14 cellular contexts compared by ENCODE assay signal in the genomic region with DNA sequence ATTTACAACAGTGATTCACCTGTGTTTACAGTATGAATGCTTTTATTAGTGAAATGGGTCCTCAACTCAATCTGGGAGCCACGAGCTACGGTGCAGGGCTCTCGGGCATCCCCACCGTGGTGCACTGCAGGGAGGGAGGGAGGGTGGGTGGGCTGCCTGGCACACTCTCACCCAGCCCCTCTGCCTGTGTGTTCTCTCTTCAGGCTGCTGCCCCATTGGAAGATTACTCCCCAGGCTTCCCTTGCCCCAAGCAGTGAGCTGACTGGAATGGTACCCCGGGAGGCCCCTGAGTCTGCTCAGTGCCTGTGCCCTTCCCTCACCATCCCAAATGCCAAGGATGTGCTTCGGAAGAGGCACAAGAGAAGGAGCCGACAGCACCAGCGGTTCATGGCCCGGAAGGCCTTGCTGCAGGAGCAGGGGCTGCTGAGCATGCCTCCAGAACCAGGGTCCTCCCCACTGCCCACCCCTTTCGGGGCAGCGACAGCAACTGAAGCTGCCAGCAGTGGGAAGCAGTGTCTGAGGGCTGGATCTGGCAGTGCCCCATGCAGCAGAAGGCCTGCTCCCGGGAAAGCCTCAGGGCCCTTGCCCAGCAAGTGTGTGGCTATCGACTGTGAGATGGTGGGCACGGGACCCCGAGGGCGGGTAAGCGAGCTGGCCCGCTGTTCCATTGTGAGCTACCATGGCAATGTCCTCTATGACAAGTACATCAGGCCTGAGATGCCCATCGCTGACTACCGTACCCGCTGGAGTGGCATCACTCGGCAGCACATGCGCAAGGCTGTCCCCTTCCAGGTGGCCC. TPM values are rescaled to one million over a fixed set of nuclear protein-coding genes. Genes with fewer than 3 reads are reported as not detected.
DNase-seq lines count a peak whose midpoint lies in the region; ATAC-seq, FAIRE-seq and TF ChIP-seq lines count a peak whose summit lies in the region.
"Had no signal": no experiment of that assay in that cellular context is flagged by ENCODE, and none has a peak within 500 bp of the region (broad histone marks: within the 10 kb centered on the region; RNA-seq: fewer than 3 reads in every experiment).

No MANE protein-coding gene starts in this region.

- DNase-seq in activated CD8-positive, alpha-beta memory T cell treated with anti-CD3 and anti-CD28 coated beads, Interleukin-2, amount 10 ng/mL, durations not matched to agents 7 days and 5 days, result no peak
- no peak for DNase-seq in activated CD8-positive, alpha-beta memory T cell treated with anti-CD3 and anti-CD28 coated beads, Interleukin-2, amount 50 U/mL, for 4 hours
- DNase-seq in effector memory CD4-positive, alpha-beta T cell, result no peak
- DNase-seq in stimulated activated naive CD8-positive, alpha-beta T cell treated with anti-CD3 and anti-CD28 coated beads, Interleukin-15, amount 100 ng/mL, for 72 hours, result no peak
- DNase-seq in NCI-H1417 (lab: John Stamatoyannopoulos, UW) (no peak), urothelium cell line (ENCODE audit: low spot score) (no peak)
- DNase-seq: amygdala, KBM-7, NCI-H2029, nucleus accumbens, small intestine had no signal

- H3K9me3 Mint-ChIP-seq in activated CD8-positive, alpha-beta memory T cell treated with anti-CD3 and anti-CD28 coated beads, Interleukin-2, amount 10 ng/mL, durations not matched to agents 7 days and 5 days (ENCODE audit: low read depth), result no peaks in the 10 kb centered on the region
- H3K9me3 Mint-ChIP-seq in stimulated activated naive CD8-positive, alpha-beta T cell treated with anti-CD3 and anti-CD28 coated beads, Interleukin-15, amount 100 ng/mL, for 72 hours, result no peaks in the 10 kb centered on the region

- peak overlapping the region; percentile 55 for H3K4me3 Mint-ChIP-seq in activated CD8-positive, alpha-beta memory T cell treated with anti-CD3 and anti-CD28 coated beads, Interleukin-2, amount 10 ng/mL, durations not matched to agents 7 days and 5 days
- peak overlapping the region; percentile 51 to 66 for H3K4me3 Mint-ChIP-seq in stimulated activated naive CD8-positive, alpha-beta T cell treated with anti-CD3 and anti-CD28 coated beads, Interleukin-15, amount 100 ng/mL, for 72 hours

- H3K36me3 ChIP-seq in OCI-LY3 (replicated peaks; ENCODE audit: low read depth, low read length), result peaks cover 90% of the 10 kb centered on the region
- H3K36me3 ChIP-seq in effector memory CD4-positive, alpha-beta T cell (ENCODE audit: control insufficient read depth, insufficient read depth, low read length), result peaks cover 25% of the 10 kb centered on the region

- H4K20me1 ChIP-seq in OCI-LY3 (ENCODE audit: insufficient read depth, low read length), result peaks cover 82% of the 10 kb centered on the region

- no peaks in the 10 kb centered on the region for H3K9me3 ChIP-seq in OCI-LY3 (ENCODE audit: insufficient read depth, low read length)
- no peaks in the 10 kb centered on the region for H3K9me3 ChIP-seq in effector memory CD4-positive, alpha-beta T cell (ENCODE audit: control insufficient read depth, low read length)
- H3K9me3 ChIP-seq: thoracic aorta had no signal

- H3K27ac Mint-ChIP-seq in activated CD8-positive, alpha-beta memory T cell treated with anti-CD3 and anti-CD28 coated beads, Interleukin-2, amount 10 ng/mL, durations not matched to agents 7 days and 5 days, result peak overlapping the region; percentile 87
- H3K27ac Mint-ChIP-seq in stimulated activated naive CD8-positive, alpha-beta T cell treated with anti-CD3 and anti-CD28 coated beads, Interleukin-15, amount 100 ng/mL, for 72 hours, result peak overlapping the region; percentile 42 to 46

- CTCF ChIA-PET in activated CD8-positive, alpha-beta memory T cell treated with anti-CD3 and anti-CD28 coated beads, Interleukin-2, amount 10 ng/mL, durations not matched to agents 7 days and 5 days (lab: Charles Lee), result interaction anchor here (1.1 to 5.1 kb wide), 5 partner anchors 10 to 279 kb away, joined by 4 to 43 read pairs (median 5); no protein-coding TSS in a partner anchor

- H3K4me3 ChIP-seq in OCI-LY3 (ENCODE audit: low read length), result peak overlapping the region; percentile 89
- H3K4me3 ChIP-seq in effector memory CD4-positive, alpha-beta T cell (ENCODE audit: insufficient read depth, low read depth, low read length, poor library complexity, severe bottlenecking), result no peak overlapping the region
- H3K4me3 ChIP-seq: thoracic aorta had no signal

- no peak overlapping the region for H2AFZ ChIP-seq in OCI-LY3 (ENCODE audit: low read depth, low read length)

- H3K27me3 Mint-ChIP-seq in activated CD8-positive, alpha-beta memory T cell treated with anti-CD3 and anti-CD28 coated beads, Interleukin-2, amount 10 ng/mL, durations not matched to agents 7 days and 5 days, result no peaks in the 10 kb centered on the region
- H3K27me3 Mint-ChIP-seq in stimulated activated naive CD8-positive, alpha-beta T cell treated with anti-CD3 and anti-CD28 coated beads, Interleukin-15, amount 100 ng/mL, for 72 hours, result no peaks in the 10 kb centered on the region

- H3K4me1 Mint-ChIP-seq in activated CD8-positive, alpha-beta memory T cell treated with anti-CD3 and anti-CD28 coated beads, Interleukin-2, amount 10 ng/mL, durations not matched to agents 7 days and 5 days, result peaks cover 87% of the 10 kb centered on the region
- H3K4me1 Mint-ChIP-seq in stimulated activated naive CD8-positive, alpha-beta T cell treated with anti-CD3 and anti-CD28 coated beads, Interleukin-15, amount 100 ng/mL, for 72 hours, result peaks cover 89% of the 10 kb centered on the region

- H3K4me2 ChIP-seq in OCI-LY3 (ENCODE audit: low read length), result peak overlapping the region; percentile 99

- TF ChIP-seq CTCF in OCI-LY3 (IDR thresholded peaks at IDR 0.05; ENCODE audit: low read depth, low read length), result no peak

- H3K79me2 ChIP-seq in OCI-LY3 (ENCODE audit: low read length), result peaks cover 100% of the 10 kb centered on the region

- H3K9ac ChIP-seq in OCI-LY3 (ENCODE audit: low read length), result peak overlapping the region; percentile 99

- FAIRE-seq in urothelium cell line (lab: Jason Lieb, UNC), result no peak
- FAIRE-seq: small intestine had no signal

- H3K4me1 ChIP-seq in OCI-LY3 (ENCODE audit: low read length), result peaks cover 74% of the 10 kb centered on the region
- H3K4me1 ChIP-seq in effector memory CD4-positive, alpha-beta T cell (ENCODE audit: control insufficient read depth, insufficient read depth, low read length, poor library complexity, severe bottlenecking), result peaks cover 89% of the 10 kb centered on the region

- H3K27me3 ChIP-seq in OCI-LY3 (ENCODE audit: low read depth, low read length), result no peaks in the 10 kb centered on the region
- no peaks in the 10 kb centered on the region for H3K27me3 ChIP-seq in effector memory CD4-positive, alpha-beta T cell (replicated peaks; ENCODE audit: control insufficient read depth, insufficient read depth, low read length, poor library complexity, severe bottlenecking)

- peak overlapping the region; percentile 99 for H3K27ac ChIP-seq in OCI-LY3 (ENCODE audit: low read length)
- H3K27ac ChIP-seq in effector memory CD4-positive, alpha-beta T cell (ENCODE audit: insufficient read depth, low read length, poor library complexity, severe bottlenecking), result peak overlapping the region; percentile 87
- H3K27ac ChIP-seq: thoracic aorta had no signal

- ATAC-seq in activated CD8-positive, alpha-beta memory T cell treated with anti-CD3 and anti-CD28 coated beads, Interleukin-2, amount 10 ng/mL, durations not matched to agents 7 days and 5 days, result no peak
- ATAC-seq in stimulated activated naive CD8-positive, alpha-beta T cell treated with anti-CD3 and anti-CD28 coated beads, Interleukin-15, amount 100 ng/mL, for 72 hours, result no peak
- no peak for ATAC-seq in HG02610 (IDR thresholded peaks at IDR 0.05; ENCODE audit: unreplicated experiment)

- H3K36me3 Mint-ChIP-seq in activated CD8-positive, alpha-beta memory T cell treated with anti-CD3 and anti-CD28 coated beads, Interleukin-2, amount 10 ng/mL, durations not matched to agents 7 days and 5 days, result peaks cover 80% of the 10 kb centered on the region

RNA-seq across cellular contexts. Expression of a gene that starts 5.0 kb away (rescaled TPM):
- 10 to 100 TPM; 55.7 to 57.4 TPM for total RNA-seq in activated CD8-positive, alpha-beta memory T cell treated with anti-CD3 and anti-CD28 coated beads, Interleukin-2, amount 10 ng/mL, durations not matched to agents 7 days and 5 days

RNA-seq across cellular contexts. Expression of a gene that starts 12.7 kb away (rescaled TPM):
- 100 to 1,000 TPM; 155 to 379 TPM for total RNA-seq in activated CD8-positive, alpha-beta memory T cell treated with anti-CD3 and anti-CD28 coated beads, Interleukin-2, amount 10 ng/mL, durations not matched to agents 7 days and 5 days
